In genomic region chr12:124883263-124883876, GRCh38 we compare ENCODE assay signal across 19 cellular contexts. TPM values are rescaled to one million over a fixed set of nuclear protein-coding genes. Genes with fewer than 3 reads are reported as not detected.
A peak's percentile ranks its signal among the peaks of the same experiment; 100 is the strongest.
DNase-seq lines count a peak whose midpoint lies in the region; ATAC-seq and TF ChIP-seq lines count a peak whose summit lies in the region.
"Had no signal": no experiment of that assay in that cellular context is flagged by ENCODE, and none has a peak within 500 bp of the region (broad histone marks: within the 10 kb centered on the region; RNA-seq: fewer than 3 reads in every experiment).

No MANE protein-coding gene starts in this region.

- TF ChIP-seq CTCF in GM23338 (conservative IDR thresholded peaks at IDR 0.05; ENCODE audit: low read depth in 2 of 2) (no peak), hepatocyte (IDR thresholded peaks at IDR 0.05; ENCODE audit: poor library complexity) (no peak)

- H3K4me1 ChIP-seq in BLaER1 treated with 17β-estradiol and CSF1 and Interleukin-3, amounts not matched to agents 10 nM and 100 nM, result peaks cover 60 to 100% (median 91%) of the 10 kb centered on the region in 10 experiments
- H3K4me1 ChIP-seq in GM23338 (ENCODE audit: insufficient read depth), result peaks cover 28% of the 10 kb centered on the region
- H3K4me1 ChIP-seq in hepatocyte (ENCODE audit: insufficient read depth), result peaks cover 26% of the 10 kb centered on the region

- H3K4me2 ChIP-seq in BLaER1 treated with 17β-estradiol and CSF1 and Interleukin-3, amounts not matched to agents 10 nM and 100 nM, result peak overlapping the region; percentile 65 to 93 (median 85); a peak in 21 of 22 replicates
- H3K4me2 ChIP-seq in GM23338 (peak overlapping the region; percentile 67; the same call in 1 of the 2 replicates), hepatocyte (no peak overlapping the region)

- H3K27ac ChIP-seq in BLaER1 treated with 17β-estradiol and CSF1 and Interleukin-3, amounts not matched to agents 10 nM and 100 nM, result peak overlapping the region in 9 of 11 experiments; percentile 23 to 79 (median 58); a peak in 15 of 22 replicates
- H3K27ac ChIP-seq in GM23338 (ENCODE audit: low read depth) (peak overlapping the region; percentile 23; the same call in 1 of the 2 replicates), hepatocyte (peak overlapping the region; percentile 77)
- H3K27ac ChIP-seq: Peyer's patch had no signal

- H4K20me1 ChIP-seq in BLaER1 treated with 17β-estradiol and CSF1 and Interleukin-3, amounts not matched to agents 10 nM and 100 nM, result no peaks in the 10 kb centered on the region
- H4K20me1 ChIP-seq in GM23338 (replicated peaks; ENCODE audit: insufficient read depth) (no peaks in the 10 kb centered on the region), hepatocyte (ENCODE audit: insufficient read depth, poor library complexity, severe bottlenecking) (no peaks in the 10 kb centered on the region)

- no peak overlapping the region for H3K4me3 Mint-ChIP-seq in GM23338
- H3K4me3 Mint-ChIP-seq: activated naive CD8-positive, alpha-beta T cell treated with anti-CD3 and anti-CD28 coated beads, Interleukin-2, amount 50 U/mL, for 24 hours; H9; immature natural killer cell had no signal

- no peak overlapping the region for H3K27ac Mint-ChIP-seq in GM23338
- H3K27ac Mint-ChIP-seq: activated naive CD8-positive, alpha-beta T cell treated with anti-CD3 and anti-CD28 coated beads, Interleukin-2, amount 50 U/mL, for 24 hours; immature natural killer cell; T-cell had no signal

- DNase-seq in GM23338 (ENCODE audit: low spot score) (no peak), hepatocyte (ENCODE audit: low spot score) (no peak), occipital lobe (lab: John Stamatoyannopoulos, UW) (no peak), NCI-H1105 (lab: John Stamatoyannopoulos, UW) (no peak)
- DNase-seq: activated CD4-positive, alpha-beta T cell treated with anti-CD3 and anti-CD28 coated beads for 1 hour; activated CD8-positive, alpha-beta memory T cell treated with anti-CD3 and anti-CD28 coated beads, Interleukin-2, amount 50 U/mL, for 48 hours; activated naive CD8-positive, alpha-beta T cell treated with anti-CD3 and anti-CD28 coated beads, Interleukin-2, amount 50 U/mL, for 24 hours; cerebellar nuclear complex; H9; immature natural killer cell; NCI-H1436 treated with DMSO at 0.1 percent for 48 hours; NCI-H524 treated with DMSO at 0.1 percent for 48 hours; Peyer's patch; T-cell had no signal

- peaks cover 4% of the 10 kb centered on the region for H3K27me3 Mint-ChIP-seq in GM23338 (ENCODE audit: insufficient read depth, low read depth, poor library complexity)
- H3K27me3 Mint-ChIP-seq: activated naive CD8-positive, alpha-beta T cell treated with anti-CD3 and anti-CD28 coated beads, Interleukin-2, amount 50 U/mL, for 24 hours had no signal

- peak overlapping the region in 5 of 11 experiments; percentile 26 to 59 (median 39); a peak in 7 of 22 replicates for H3K9ac ChIP-seq in BLaER1 treated with 17β-estradiol and CSF1 and Interleukin-3, amounts not matched to agents 10 nM and 100 nM

- H2AFZ ChIP-seq in GM23338 (peak overlapping the region; percentile 78), hepatocyte (no peak overlapping the region)

- 0 out of 2 replicates have a peak, but pooled peaks cover 4% of the 10 kb centered on the region for H3F3A ChIP-seq in GM23338 (replicated peaks; ENCODE audit: low read depth)

- WGBS in hepatocyte (ENCODE audit: low lambda C conversion rate, missing lambda C conversion rate), result 66% methylated on average over 5 of the region's 5 CpGs

- H3K36me3 ChIP-seq in BLaER1 treated with 17β-estradiol and CSF1 and Interleukin-3, amounts not matched to agents 10 nM and 100 nM, result no peaks in the 10 kb centered on the region
- H3K36me3 ChIP-seq in GM23338 (ENCODE audit: insufficient read depth) (no peaks in the 10 kb centered on the region), hepatocyte (replicated peaks; ENCODE audit: insufficient read depth, low read depth) (no peaks in the 10 kb centered on the region)
- H3K36me3 ChIP-seq: Peyer's patch had no signal

- H3K79me2 ChIP-seq in GM23338 (replicated peaks; ENCODE audit: insufficient read depth) (no peaks in the 10 kb centered on the region), hepatocyte (no peaks in the 10 kb centered on the region)

- no peak; the same call in 2 of the 3 replicates for ATAC-seq in GM23338
- peak; percentile 33; the same call in 1 of the 3 replicates for ATAC-seq in SK-N-SH treated with all-trans-retinoic acid at 6 μM for 48 hours
- no peak for ATAC-seq in GM21786 (IDR thresholded peaks at IDR 0.05; ENCODE audit: unreplicated experiment)
- ATAC-seq in GM21529 (IDR thresholded peaks at IDR 0.05; ENCODE audit: unreplicated experiment), result no peak
- ATAC-seq: activated naive CD8-positive, alpha-beta T cell treated with anti-CD3 and anti-CD28 coated beads, Interleukin-2, amount 50 U/mL, for 24 hours; sciatic nerve; T-cell had no signal

- no peaks in the 10 kb centered on the region for H3K27me3 ChIP-seq in BLaER1 treated with 17β-estradiol and CSF1 and Interleukin-3, amounts not matched to agents 10 nM and 100 nM
- H3K27me3 ChIP-seq in GM23338 (ENCODE audit: insufficient read depth), result no peaks in the 10 kb centered on the region
- no peaks in the 10 kb centered on the region for H3K27me3 ChIP-seq in hepatocyte
- H3K27me3 ChIP-seq: Peyer's patch had no signal

- H3K4me1 Mint-ChIP-seq in GM23338, result peaks cover 26% of the 10 kb centered on the region

- H3K9me3 Mint-ChIP-seq in GM23338, result no peaks in the 10 kb centered on the region
- H3K9me3 Mint-ChIP-seq: activated naive CD8-positive, alpha-beta T cell treated with anti-CD3 and anti-CD28 coated beads, Interleukin-2, amount 50 U/mL, for 24 hours; H9; immature natural killer cell; T-cell had no signal

- H3K9me3 ChIP-seq in BLaER1 treated with 17β-estradiol and CSF1 and Interleukin-3, amounts not matched to agents 10 nM and 100 nM (replicated peaks in 1 of 11), result no peaks in the 10 kb centered on the region
- H3K9me3 ChIP-seq in hepatocyte (ENCODE audit: low read depth), result no peaks in the 10 kb centered on the region
- H3K9me3 ChIP-seq: Peyer's patch had no signal

- no peaks in the 10 kb centered on the region for H3K36me3 Mint-ChIP-seq in GM23338 (ENCODE audit: low read depth)
- H3K36me3 Mint-ChIP-seq: immature natural killer cell, T-cell had no signal

- H3K9me2 ChIP-seq in GM23338 (ENCODE audit: insufficient read depth) (no peaks in the 10 kb centered on the region), hepatocyte (replicated peaks; ENCODE audit: insufficient read depth) (no peaks in the 10 kb centered on the region)

- no peak overlapping the region for H3K4me3 ChIP-seq in BLaER1 treated with 17β-estradiol and CSF1 and Interleukin-3, amounts not matched to agents 10 nM and 100 nM
- H3K4me3 ChIP-seq in GM23338 (no peak overlapping the region), hepatocyte (no peak overlapping the region)
- H3K4me3 ChIP-seq: Peyer's patch had no signal

TF ChIP-seq in GM23338, 12 proteins besides CTCF, POLR2A, EP300 and RAD21 (continues in another document):
- no peak for TF ChIP-seq EZH2phosphoT487 (IDR thresholded peaks at IDR 0.05; ENCODE audit: unreplicated experiment)
- TF ChIP-seq EZH2 (IDR thresholded peaks at IDR 0.05; ENCODE audit: low read depth, unreplicated experiment), result no peak
- no peak for TF ChIP-seq ZNF114 (CRISPR knock-in tag; IDR thresholded peaks at IDR 0.05)
- no peak for TF ChIP-seq NANOG (IDR thresholded peaks at IDR 0.05; ENCODE audit: borderline replicate concordance)

TF ChIP-seq in SK-N-SH treated with all-trans-retinoic acid at 6 μM for 48 hours, 23 proteins besides CTCF, POLR2A, EP300 and RAD21 (continues in another document):
- TF ChIP-seq PATZ1 (CRISPR knock-in tag; IDR thresholded peaks at IDR 0.05; ENCODE audit: borderline replicate concordance) (no peak), POU6F1 (CRISPR knock-in tag; IDR thresholded peaks at IDR 0.05; ENCODE audit: borderline replicate concordance, low read depth) (no peak), GLIS3 (CRISPR knock-in tag; IDR thresholded peaks at IDR 0.05) (no peak), OSR1 (CRISPR knock-in tag; IDR thresholded peaks at IDR 0.05) (no peak), SNAI2 (CRISPR knock-in tag; IDR thresholded peaks at IDR 0.05) (no peak), CSDC2 (CRISPR knock-in tag; IDR thresholded peaks at IDR 0.05) (no peak)

RNA-seq across cellular contexts. Expression of gene SCARB1, which starts 19.7 kb away (rescaled TPM):
- 49.3 and 62.5 TPM in 2 replicates for total RNA-seq in GM23338 (2014; rRNA removed; shearing (Covaris generic))
- polyA plus RNA-seq in GM23338 (2016; fragmentation: Nextera tagmentation; extraction: Ambion mirVana), result 31.0 TPM in 2 replicates
- 50.4 and 51.5 TPM in 2 replicates for total RNA-seq in hepatocyte
- polyA plus RNA-seq in hepatocyte, result 68.1 and 90.0 TPM in 2 replicates
- total RNA-seq in occipital lobe, result 8.9 TPM

RNA-seq across cellular contexts. Expression of gene UBC, which starts 31.1 kb away (rescaled TPM):
- 665 and 754 TPM in 2 replicates for total RNA-seq in GM23338 (2014; rRNA removed; shearing (Covaris generic))
- polyA plus RNA-seq in GM23338 (2016; fragmentation: Nextera tagmentation; extraction: Ambion mirVana) (511 and 519 TPM in 2 replicates), hepatocyte (1,142 and 1,267 TPM in 2 replicates)
- total RNA-seq in hepatocyte (1,410 and 1,439 TPM in 2 replicates), occipital lobe (1,477 TPM)

Comparison
In these comparisons a context has a peak if more than half of its experiments do, and no peak if none do; other contexts are left out.
1. H3K27ac ChIP-seq: peak in every context shown above with its lines; median percentile 77 in hepatocyte; 58 in BLaER1 treated with 17β-estradiol and CSF1 and Interleukin-3, amounts not matched to agents 10 nM and 100 nM; 23 in GM23338.